Comparison of ENCODE assay signal across 13 cellular contexts in genomic region chr17:62963296-62963695, GRCh38. TPM values are rescaled to one million over a fixed set of nuclear protein-coding genes. Genes with fewer than 3 reads are reported as not detected.
DNase-seq lines count a peak whose midpoint lies in the region; TF ChIP-seq lines count a peak whose summit lies in the region.
"Had no signal": no experiment of that assay in that cellular context is flagged by ENCODE, and none has a peak within 500 bp of the region (broad histone marks: within the 10 kb centered on the region; RNA-seq: fewer than 3 reads in every experiment).

No MANE protein-coding gene starts in this region.

- no peak overlapping the region for H3K4me3 ChIP-seq in astrocyte of the spinal cord (ENCODE audit: low read depth, low read length)

- in situ Hi-C loops in astrocyte of the spinal cord (cut with HindIII; ENCODE audit: low sequenced_read_pairs), result no loop called here

- no peak for TF ChIP-seq CTCF in astrocyte of the spinal cord (IDR thresholded peaks at IDR 0.05; ENCODE audit: low read depth, low read length)

- DNase-seq in COLO829 (ENCODE audit: low spot score) (peak; percentile 47), LHCN-M2 (ENCODE audit: low read depth) (peak; percentile 87), astrocyte of the spinal cord (ENCODE audit: low read depth, low spot score) (peak; percentile 75), myocyte (ENCODE audit: low read depth) (peak; percentile 37), SKM-1 (lab: John Stamatoyannopoulos, UW; ENCODE audit: unreplicated experiment) (no peak), NCI-H510A (lab: John Stamatoyannopoulos, UW) (no peak), NCI-H345 treated with DMSO at 0.1 percent for 48 hours (lab: John Stamatoyannopoulos, UW; ENCODE audit: unreplicated experiment) (no peak)
- DNase-seq in activated CD4-positive, CD25-positive, alpha-beta regulatory T cell (lab: John Stamatoyannopoulos, UW), result no peak
- DNase-seq: activated CD4-positive, alpha-beta memory T cell treated with anti-CD3 and anti-CD28 coated beads for 36 hours; activated effector memory CD4-positive, alpha-beta T cell treated with anti-CD3 and anti-CD28 coated beads, Interleukin-2, amount 50 U/mL, for 16 hours; GF-D8; NCI-H2029; stimulated activated naive CD8-positive, alpha-beta T cell treated with anti-CD3 and anti-CD28 coated beads, Interleukin-15, amount 100 ng/mL, for 72 hours had no signal

RNA-seq across cellular contexts. Expression of gene TANC2, which starts 2.7 kb away (rescaled TPM):
- total RNA-seq in LHCN-M2 (2014; rRNA removed) (22.3 and 30.4 TPM in 2 replicates), myocyte (21.4 and 24.2 TPM in 2 replicates)
- 13.2 TPM for polyA plus RNA-seq in LHCN-M2 (2012)
- 13.6 TPM for polyA plus RNA-seq in myocyte (2012)

Comparison
In these comparisons a context has a peak if more than half of its experiments do, and no peak if none do; other contexts are left out.
1. DNase-seq: peak in COLO829 (single experiment), LHCN-M2 (single experiment), astrocyte of the spinal cord (single experiment) and myocyte (single experiment); none in SKM-1 (single experiment), NCI-H510A (single experiment), NCI-H345 treated with DMSO at 0.1 percent for 48 hours (single experiment) and activated CD4-positive, CD25-positive, alpha-beta regulatory T cell (0 of 4).